Comparison of ENCODE assay signal across 9 cellular contexts in the genomic region with DNA sequence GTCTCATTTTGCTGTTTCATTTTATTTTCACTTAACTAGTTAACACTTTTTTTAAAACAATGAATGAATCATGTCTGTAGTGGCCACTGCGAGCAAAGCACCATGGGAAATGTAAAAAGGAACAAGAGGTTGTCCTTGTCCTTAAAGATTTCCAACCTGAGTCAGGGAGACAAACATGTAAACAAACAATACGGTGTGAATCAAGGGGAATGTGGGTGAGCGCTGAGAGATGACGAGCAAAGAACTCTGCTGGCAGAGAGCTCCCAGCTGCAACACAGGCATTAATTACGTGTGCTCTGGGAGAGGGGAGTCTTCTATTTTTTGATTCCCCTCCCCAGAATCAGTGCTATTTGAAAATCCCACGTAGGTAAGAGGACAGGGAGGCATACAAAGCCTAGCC.
A peak's percentile ranks its signal among the peaks of the same experiment; 100 is the strongest.
DNase-seq lines count a peak whose midpoint lies in the region; TF ChIP-seq lines count a peak whose summit lies in the region.
"Had no signal": no experiment of that assay in that cellular context is flagged by ENCODE, and none has a peak within 500 bp of the region (broad histone marks: within the 10 kb centered on the region; RNA-seq: fewer than 3 reads in every experiment).

No MANE protein-coding gene starts in this region.

- WGBS in mesodermal cell (ENCODE audit: insufficient coverage in 2 of 2), 2 experiments = 80% methylated on average over 1 of the region's 6 CpGs; no CpG with 5 or more reads in 1 of the 2 experiments

- TF ChIP-seq CTCF in choroid plexus epithelial cell (conservative IDR thresholded peaks at IDR 0.05; ENCODE audit: low read depth, low read length) = no peak

- H3K27ac ChIP-seq in mesodermal cell (ENCODE audit: low read depth, low read length, severe bottlenecking) = peak overlapping the region; percentile 77

- no peaks in the 10 kb centered on the region for H3K36me3 ChIP-seq in mesodermal cell (ENCODE audit: control insufficient read depth, insufficient read depth, low read length)

- no peaks in the 10 kb centered on the region for H3K9me3 ChIP-seq in mesodermal cell (ENCODE audit: control insufficient read depth, low read length)

- no peak overlapping the region for H3K4me3 ChIP-seq in choroid plexus epithelial cell (ENCODE audit: low read depth, low read length)
- no peak overlapping the region for H3K4me3 ChIP-seq in mesodermal cell (ENCODE audit: extremely low read depth, insufficient read depth, low read length, poor library complexity, severe bottlenecking)

- DNase-seq in AG08395 (ENCODE audit: low spot score) (peak; percentile 63), HT-29 (ENCODE audit: low spot score) (peak; percentile 52), choroid plexus epithelial cell (ENCODE audit: low read depth) (peak; percentile 78), DMS 273 treated with DMSO at 0.1 percent for 48 hours (lab: John Stamatoyannopoulos, UW) (no peak), NCI-H146 treated with DMSO at 0.1 percent for 48 hours (lab: John Stamatoyannopoulos, UW; ENCODE audit: unreplicated experiment) (no peak), NCI-H1092 treated with DMSO at 0.1 percent for 48 hours (lab: John Stamatoyannopoulos, UW) (no peak)
- DNase-seq in activated effector memory CD4-positive, alpha-beta T cell treated with Interleukin-2 at 50 U/mL for 16 hours = no peak
- DNase-seq: stimulated activated CD4-positive, alpha-beta T cell treated with anti-CD3 and anti-CD28 coated beads, Interleukin-4, amount 100 ng/mL, for 24 hours had no signal

- H3K4me1 ChIP-seq in mesodermal cell (ENCODE audit: control insufficient read depth, insufficient read depth, low read length, poor library complexity, severe bottlenecking) = peaks cover 27% of the 10 kb centered on the region

Comparison
In these comparisons a context has a peak if more than half of its experiments do, and no peak if none do; other contexts are left out.
1. DNase-seq: peak in AG08395 (single experiment), HT-29 (single experiment) and choroid plexus epithelial cell (single experiment); none in DMS 273 treated with DMSO at 0.1 percent for 48 hours (single experiment), NCI-H146 treated with DMSO at 0.1 percent for 48 hours (single experiment), activated effector memory CD4-positive, alpha-beta T cell treated with Interleukin-2 at 50 U/mL for 16 hours (single experiment) and NCI-H1092 treated with DMSO at 0.1 percent for 48 hours (single experiment).